In the genomic region with DNA sequence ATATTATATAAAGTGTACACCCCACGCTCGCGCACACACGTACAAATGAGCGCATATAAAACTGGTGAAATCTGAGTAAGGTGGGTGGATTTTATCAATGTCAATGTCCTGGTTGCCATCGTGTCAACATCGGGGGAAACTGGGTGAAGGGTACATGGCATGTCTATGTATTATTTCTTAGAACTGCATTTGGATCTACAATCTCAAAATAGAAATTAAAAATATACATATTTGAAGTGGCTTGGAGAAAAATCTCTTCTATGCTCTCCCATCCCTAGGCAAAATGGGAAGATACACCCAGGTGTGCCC, we compare ENCODE assay signal across 9 cellular contexts. TPM values are rescaled to one million over a fixed set of nuclear protein-coding genes. Genes with fewer than 3 reads are reported as not detected.
DNase-seq lines count a peak whose midpoint lies in the region; ATAC-seq and TF ChIP-seq lines count a peak whose summit lies in the region.
"Had no signal": no experiment of that assay in that cellular context is flagged by ENCODE, and none has a peak within 500 bp of the region (broad histone marks: within the 10 kb centered on the region; RNA-seq: fewer than 3 reads in every experiment).

No MANE protein-coding gene starts in this region.

- no peaks in the 10 kb centered on the region for H4K20me1 ChIP-seq in OCI-LY7 (ENCODE audit: insufficient read depth, low read length)

- H3K9me3 ChIP-seq in CD4-positive, CD25-positive, alpha-beta regulatory T cell (ENCODE audit: control insufficient read depth in 2 of 2, low read length in 2 of 2) = no peaks in the 10 kb centered on the region
- H3K9me3 ChIP-seq in OCI-LY7 (ENCODE audit: low read length) (no peaks in the 10 kb centered on the region), endodermal cell (ENCODE audit: control insufficient read depth, low read length) (no peaks in the 10 kb centered on the region), neuron (ENCODE audit: low read length) (no peaks in the 10 kb centered on the region)

- H3K36me3 ChIP-seq in CD4-positive, CD25-positive, alpha-beta regulatory T cell (ENCODE audit: control insufficient read depth, insufficient read depth, low read length) = no peaks in the 10 kb centered on the region
- H3K36me3 ChIP-seq in OCI-LY7 (ENCODE audit: insufficient read depth, low read length) (no peaks in the 10 kb centered on the region), endodermal cell (ENCODE audit: control insufficient read depth, insufficient read depth, low read length) (no peaks in the 10 kb centered on the region), neuron (ENCODE audit: insufficient read depth, low read length) (no peaks in the 10 kb centered on the region)

- peaks cover 23% of the 10 kb centered on the region for H3K4me1 ChIP-seq in CD4-positive, CD25-positive, alpha-beta regulatory T cell (ENCODE audit: control insufficient read depth, insufficient read depth, low read length, poor library complexity, severe bottlenecking)
- H3K4me1 ChIP-seq in OCI-LY7 (ENCODE audit: insufficient read depth, low read length, poor library complexity, severe bottlenecking) (peaks cover 28% of the 10 kb centered on the region), endodermal cell (ENCODE audit: control insufficient read depth, insufficient read depth, low read length) (peaks cover 11% of the 10 kb centered on the region), neuron (ENCODE audit: insufficient read depth, low read length) (peaks cover 27% of the 10 kb centered on the region)

- peak overlapping the region; percentile 22 to 88 (median 85) for H3K4me3 Mint-ChIP-seq in CD4-positive, CD25-positive, alpha-beta regulatory T cell
- peak overlapping the region; percentile 75 for H3K4me3 Mint-ChIP-seq in endodermal cell

- TF ChIP-seq CTCF in OCI-LY7 (conservative IDR thresholded peaks at IDR 0.05; ENCODE audit: low read length) = no peak
- TF ChIP-seq CTCF in endodermal cell (conservative IDR thresholded peaks at IDR 0.05) = no peak

- H3K27me3 ChIP-seq in CD4-positive, CD25-positive, alpha-beta regulatory T cell (ENCODE audit: control insufficient read depth, insufficient read depth, low read length) = peaks cover 34% of the 10 kb centered on the region
- H3K27me3 ChIP-seq in endodermal cell (ENCODE audit: control insufficient read depth, insufficient read depth, low read length, poor library complexity, severe bottlenecking) (peaks cover 7% of the 10 kb centered on the region), neuron (ENCODE audit: insufficient read depth, low read length) (peaks cover 5% of the 10 kb centered on the region)

- 75% methylated on average over 7 of the region's 7 CpGs; no CpG with 5 or more reads in 1 of the 2 experiments for WGBS in endodermal cell (ENCODE audit: insufficient coverage in 1 of 2, insufficient read length in 1 of 2), 2 experiments

- peaks cover 13 to 49% (median 16%) of the 10 kb centered on the region in 4 donors for H3K4me1 Mint-ChIP-seq in CD4-positive, CD25-positive, alpha-beta regulatory T cell
- H3K4me1 Mint-ChIP-seq in endodermal cell = peaks cover 39% of the 10 kb centered on the region

- H3K9me3 Mint-ChIP-seq in CD4-positive, CD25-positive, alpha-beta regulatory T cell = no peaks in the 10 kb centered on the region
- H3K9me3 Mint-ChIP-seq in endodermal cell = no peaks in the 10 kb centered on the region

- CTCF ChIA-PET in OCI-LY7 (lab: Charles Lee; ENCODE audit: unreplicated experiment) = no interaction called here

- POLR2A ChIA-PET in OCI-LY7 (lab: Charles Lee) = interaction anchor here (0.6 kb wide), 1 partner anchor 895 kb away, joined by 3 read pairs; no protein-coding TSS in a partner anchor

- H3K27me3 Mint-ChIP-seq in CD4-positive, CD25-positive, alpha-beta regulatory T cell = peaks cover 51% of the 10 kb centered on the region
- H3K27me3 Mint-ChIP-seq in endodermal cell (ENCODE audit: insufficient read depth) = peaks cover 29% of the 10 kb centered on the region

- H3K27ac ChIP-seq in CD4-positive, CD25-positive, alpha-beta regulatory T cell (ENCODE audit: insufficient read depth, low read length, poor library complexity, severe bottlenecking) = peak overlapping the region; percentile 59
- H3K27ac ChIP-seq in OCI-LY7 (ENCODE audit: low read depth, low read length, poor library complexity, severe bottlenecking) (no peak overlapping the region), endodermal cell (ENCODE audit: low read depth, low read length) (peak overlapping the region; percentile 62)
- H3K27ac ChIP-seq: HL-60 had no signal

- ATAC-seq in CD4-positive, CD25-positive, alpha-beta regulatory T cell (ENCODE audit: low read depth in 2 of 2) = no peak
- no peak for ATAC-seq in GM21619 (IDR thresholded peaks at IDR 0.05; ENCODE audit: unreplicated experiment)
- no peak for ATAC-seq in GM21423 (IDR thresholded peaks at IDR 0.05; ENCODE audit: unreplicated experiment)

- DNase-seq in CD4-positive, CD25-positive, alpha-beta regulatory T cell = no peak
- DNase-seq in OCI-LY7 (ENCODE audit: low spot score) = no peak
- DNase-seq in endodermal cell = no peak
- DNase-seq in OCI-M2 (lab: John Stamatoyannopoulos, UW; ENCODE audit: unreplicated experiment) = no peak
- DNase-seq in NCI-H1048 (lab: John Stamatoyannopoulos, UW) = no peak

- no peaks in the 10 kb centered on the region for H3K79me2 ChIP-seq in OCI-LY7 (ENCODE audit: insufficient read depth, low read depth, low read length)

- peak overlapping the region; percentile 66 for H3K4me2 ChIP-seq in OCI-LY7 (ENCODE audit: low read length)

- H3K9ac ChIP-seq in endodermal cell (ENCODE audit: extremely low read depth, low read length, poor library complexity, severe bottlenecking) = peak overlapping the region; percentile 90

- intact Hi-C loops in OCI-LY7 (cut with micrococcal nuclease; ENCODE audit: unreplicated experiment) = loop anchor here (2.0 kb wide), 1 partner anchor 101 kb away; no protein-coding TSS in a partner anchor

- H2AFZ ChIP-seq in OCI-LY7 (ENCODE audit: low read length) = peak overlapping the region; percentile 50; the same call in 1 of the 2 replicates
- H2AFZ ChIP-seq in neuron (ENCODE audit: low read depth, low read length) = peak overlapping the region; percentile 70

- no peaks in the 10 kb centered on the region for H3K9me2 ChIP-seq in OCI-LY7 (ENCODE audit: insufficient read depth, low read length)

- peak overlapping the region; percentile 70 for H3K4me3 ChIP-seq in CD4-positive, CD25-positive, alpha-beta regulatory T cell (ENCODE audit: low read depth, low read length)
- H3K4me3 ChIP-seq in OCI-LY7 (ENCODE audit: low read depth, low read length, poor library complexity, severe bottlenecking) (peak overlapping the region; percentile 66), endodermal cell (ENCODE audit: low read length) (peak overlapping the region; percentile 89), neuron (ENCODE audit: low read length) (peak overlapping the region; percentile 54)

- no peaks in the 10 kb centered on the region for H3K36me3 Mint-ChIP-seq in CD4-positive, CD25-positive, alpha-beta regulatory T cell
- H3K36me3 Mint-ChIP-seq in endodermal cell (ENCODE audit: low read depth) = no peaks in the 10 kb centered on the region

- H3K27ac Mint-ChIP-seq in CD4-positive, CD25-positive, alpha-beta regulatory T cell = peak overlapping the region in 2 of 3 donors; percentile 92
- peak overlapping the region; percentile 94 for H3K27ac Mint-ChIP-seq in endodermal cell

- BruUV-seq in OCI-LY7 (replicated peaks; lab: Mats Ljungman, UMichigan) = no TSS peak

RNA-seq across cellular contexts. Expression of a gene that starts 0.8 kb away (rescaled TPM):
- 24.2 TPM for total RNA-seq in CD4-positive, CD25-positive, alpha-beta regulatory T cell
- 1 to 10 TPM in 3 of 4 donors, under 1 TPM in 1; 1.00 to 1.5 (median 1.4) TPM for polyA plus RNA-seq in CD4-positive, CD25-positive, alpha-beta regulatory T cell
- total RNA-seq in OCI-LY7 (2014; rRNA removed; shearing (Covaris generic)) = 0.19 TPM in 1 of 2 replicates, not detected in the other
- total RNA-seq in OCI-LY7 (2022) = 2.1 TPM in 2 replicates
- 10 to 100 TPM in 1 of 2 donors, 1 to 10 TPM in 1; 7.0 to 12.8 TPM for total RNA-seq in endodermal cell
- 17.9 TPM for polyA plus RNA-seq in endodermal cell (2013, experiment 1 of 2)
- polyA plus RNA-seq in endodermal cell (2013, experiment 2 of 2) = 16.1 TPM
